In the genomic region with DNA sequence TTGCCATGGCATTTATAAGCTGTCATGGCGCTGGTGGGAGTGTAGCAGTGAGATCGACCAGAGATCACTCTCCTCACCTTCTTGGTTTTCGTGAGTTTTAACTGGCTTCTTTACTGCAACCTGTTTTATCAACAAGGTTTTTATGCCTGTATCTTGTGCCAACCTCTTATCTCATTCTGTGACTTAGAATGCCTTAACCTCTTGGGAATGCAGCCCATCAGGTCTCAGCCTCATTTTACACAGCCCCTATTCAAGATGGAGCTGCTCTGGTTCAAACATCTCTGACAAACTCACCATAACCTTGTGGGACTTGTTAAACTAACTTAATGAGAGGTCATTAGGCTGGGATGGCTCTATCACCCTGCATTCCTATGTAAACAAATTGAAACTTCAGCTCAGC, we compare ENCODE assay signal across 29 cellular contexts.
"Had no signal": no experiment of that assay in that cellular context is flagged by ENCODE, and none has a peak within 500 bp of the region (broad histone marks: within the 10 kb centered on the region; RNA-seq: fewer than 3 reads in every experiment).

No MANE protein-coding gene starts in this region.

- H3K4me3 Mint-ChIP-seq: activated CD8-positive, alpha-beta T cell treated with anti-CD3 and anti-CD28 coated beads, Interleukin-2, amount 10 ng/mL, durations not matched to agents 7 days and 5 days; activated naive CD8-positive, alpha-beta T cell treated with anti-CD3 and anti-CD28 coated beads, Interleukin-2, amount 10 ng/mL, durations not matched to agents 7 days and 5 days; T-cell had no signal

- H3K27ac Mint-ChIP-seq: activated CD8-positive, alpha-beta T cell treated with anti-CD3 and anti-CD28 coated beads, Interleukin-2, amount 10 ng/mL, durations not matched to agents 7 days and 5 days; activated naive CD8-positive, alpha-beta T cell treated with anti-CD3 and anti-CD28 coated beads, Interleukin-2, amount 10 ng/mL, durations not matched to agents 7 days and 5 days; T-cell had no signal

- H3K9me3 ChIP-seq: adrenal gland, breast epithelium had no signal

- H3K36me3 ChIP-seq: adrenal gland, breast epithelium had no signal

- DNase-seq: activated CD4-positive, alpha-beta T cell treated with anti-CD3 and anti-CD28 coated beads for 4 hours; activated CD4-positive, alpha-beta T cell treated with anti-CD3 and anti-CD28 coated beads, Interleukin-2, amount 50 U/mL, for 4 hours; activated CD8-positive, alpha-beta memory T cell treated with anti-CD3 and anti-CD28 coated beads, Interleukin-2, amount 50 U/mL, for 48 hours; activated CD8-positive, alpha-beta T cell treated with anti-CD3 and anti-CD28 coated beads, Interleukin-2, amount 10 ng/mL, durations not matched to agents 7 days and 5 days; activated naive CD4-positive, alpha-beta T cell treated with anti-CD3 and anti-CD28 coated beads, Interleukin-2, amount 50 U/mL, for 16 hours; activated naive CD8-positive, alpha-beta T cell treated with anti-CD3 and anti-CD28 coated beads, Interleukin-2, amount 10 ng/mL, durations not matched to agents 7 days and 5 days; activated T-cell treated with anti-CD3 and anti-CD28 coated beads, Interleukin-2, amount 50 U/mL, for 1 hour; adrenal gland; anterior cingulate cortex; caudate nucleus; Karpas-422; MM.1S; NCI-H1105; NCI-H1694 treated with DMSO at 0.1 percent for 48 hours; NCI-H2029 treated with DMSO at 0.1 percent for 48 hours; NCI-H345; NCI-H510A; NCI-H526 treated with DMSO at 0.1 percent for 48 hours; NCI-H82; NK-92 treated with Interleukin-12 subunit alpha and Interleukin-12 subunit beta, amount 100 ng/mL, for 24 hours; OCI-M1; RPMI8226; T-cell; T-helper 2 cell had no signal

- H3K36me3 Mint-ChIP-seq: activated naive CD8-positive, alpha-beta T cell treated with anti-CD3 and anti-CD28 coated beads, Interleukin-2, amount 10 ng/mL, durations not matched to agents 7 days and 5 days; T-cell had no signal

- H3K9me3 Mint-ChIP-seq: activated naive CD8-positive, alpha-beta T cell treated with anti-CD3 and anti-CD28 coated beads, Interleukin-2, amount 10 ng/mL, durations not matched to agents 7 days and 5 days; T-cell had no signal

- H3K4me1 Mint-ChIP-seq: activated naive CD8-positive, alpha-beta T cell treated with anti-CD3 and anti-CD28 coated beads, Interleukin-2, amount 10 ng/mL, durations not matched to agents 7 days and 5 days; T-cell had no signal

- ATAC-seq: activated CD4-positive, CD25-positive, alpha-beta regulatory T cell treated with anti-CD3 and anti-CD28 coated beads, Interleukin-2, amount 50 U/mL, for 24 hours; activated CD8-positive, alpha-beta T cell treated with anti-CD3 and anti-CD28 coated beads, Interleukin-2, amount 10 ng/mL, durations not matched to agents 7 days and 5 days; Panc1; Right ventricle myocardium inferior; T-cell had no signal

- H3K27me3 Mint-ChIP-seq: activated naive CD8-positive, alpha-beta T cell treated with anti-CD3 and anti-CD28 coated beads, Interleukin-2, amount 10 ng/mL, durations not matched to agents 7 days and 5 days had no signal

- H3K27ac ChIP-seq: adrenal gland, breast epithelium, SK-N-MC had no signal

- H3K27me3 ChIP-seq: adrenal gland, breast epithelium had no signal

- H3K4me1 ChIP-seq: adrenal gland, breast epithelium had no signal

- H3K4me3 ChIP-seq: adrenal gland, breast epithelium, SK-N-MC had no signal
